In genomic region chr12:52228931-52229330, GRCh38 we compare ENCODE assay signal across 1 cellular context.
TF ChIP-seq lines count a peak whose summit lies in the region.

No MANE protein-coding gene starts in this region.

TF ChIP-seq in endothelial cell of umbilical vein, 7 proteins besides CTCF, POLR2A, EP300 and RAD21:
- no peak for TF ChIP-seq FOS (IDR thresholded peaks at IDR 0.05; ENCODE audit: borderline replicate concordance, insufficient read depth, low read length)
- no peak for TF ChIP-seq JUN (IDR thresholded peaks at IDR 0.05; ENCODE audit: borderline replicate concordance, insufficient read depth, insufficient read length, low read depth)
- no peak for TF ChIP-seq GATA2 (IDR thresholded peaks at IDR 0.05; ENCODE audit: insufficient read depth, insufficient read length, low read depth, low read length)
- no peak for TF ChIP-seq MAX (IDR thresholded peaks at IDR 0.05; ENCODE audit: insufficient read depth, insufficient read length)
- no peak for TF ChIP-seq POLR2AphosphoS5 (IDR thresholded peaks at IDR 0.05; ENCODE audit: insufficient read depth, low read depth, low read length)
- no peak for TF ChIP-seq MYC (IDR thresholded peaks at IDR 0.05; ENCODE audit: low read depth, low read length)
- TF ChIP-seq EZH2 (IDR thresholded peaks at IDR 0.05; ENCODE audit: borderline replicate concordance, low read depth, low read length, severe bottlenecking) = no peak
